ENCODE assay signal across 8 cellular contexts in the genomic region with DNA sequence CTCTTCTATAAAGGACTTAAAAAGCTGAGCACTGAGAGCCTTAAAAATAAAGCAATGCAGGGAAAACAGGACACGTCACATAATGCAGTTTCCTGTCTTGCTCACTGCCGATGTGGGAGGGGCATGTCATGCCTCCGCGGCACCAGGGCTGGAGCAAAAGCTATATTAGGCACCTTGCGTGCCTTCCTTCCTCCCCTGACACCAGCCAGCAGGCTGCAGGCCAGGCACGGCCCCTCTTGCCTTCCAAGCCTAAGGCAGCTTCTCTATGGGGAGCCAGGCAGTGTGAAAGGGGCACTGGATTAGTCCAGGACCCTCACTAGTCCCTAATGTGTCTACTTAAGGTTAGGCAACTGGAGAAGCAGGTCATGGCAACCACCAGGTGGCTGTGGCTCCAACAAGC. TPM values are rescaled to one million over a fixed set of nuclear protein-coding genes. Genes with fewer than 3 reads are reported as not detected.
A peak's percentile ranks its signal among the peaks of the same experiment; 100 is the strongest.
DNase-seq lines count a peak whose midpoint lies in the region; ATAC-seq and TF ChIP-seq lines count a peak whose summit lies in the region.

No MANE protein-coding gene starts in this region.

- no peaks in the 10 kb centered on the region for H3K36me3 ChIP-seq in heart left ventricle

- H3K9me3 ChIP-seq in heart left ventricle = no peaks in the 10 kb centered on the region

- no peaks in the 10 kb centered on the region for H3K27me3 ChIP-seq in heart left ventricle

- intact Hi-C loops in heart left ventricle (cut with DNase I) = loop anchor here in 2 of 10 donors (10.0 kb wide), 2 partner anchors 59 to 219 kb away; partner anchors contain the start of gene KDM3A (in 1 of the 2)

- ATAC-seq in GM19043 (IDR thresholded peaks at IDR 0.05; ENCODE audit: low read depth, unreplicated experiment) (peak; percentile 79), HG03565 (IDR thresholded peaks at IDR 0.05; ENCODE audit: unreplicated experiment) (peak; percentile 67), heart left ventricle (peak; percentile 79 to 90 (median 85))

- peaks cover 11 to 58% (median 45%) of the 10 kb centered on the region in 12 donors for H3K4me1 ChIP-seq in heart left ventricle

- TF ChIP-seq CTCF in heart left ventricle (IDR thresholded peaks at IDR 0.05) = peak in 3 of 12 donors; percentile 10 to 44 (median 27)

- 6 to 25% (median 13%) methylated on average over 6 of the region's 6 CpGs for WGBS in heart left ventricle, 4 donors

- peak overlapping the region in 6 of 12 donors; percentile 0 to 25 (median 12) for H3K4me3 ChIP-seq in heart left ventricle

- peak overlapping the region; percentile 53 to 92 (median 84) for H3K27ac ChIP-seq in heart left ventricle

- DNase-seq in activated T-cell treated with anti-CD3 and anti-CD28 coated beads for 24 hours (ENCODE audit: low read depth) (peak; percentile 38), heart left ventricle (peak; percentile 80 to 90 (median 86)), DMS79 (lab: John Stamatoyannopoulos, UW) (no peak), NCI-H2227 treated with DMSO at 0.1 percent for 48 hours (lab: John Stamatoyannopoulos, UW) (no peak)
- DNase-seq in stimulated activated CD4-positive, alpha-beta T cell treated with anti-CD3 and anti-CD28 coated beads, TNF-alpha, amount 100 ng/mL, for 4 hours (ENCODE audit: low read depth in 3 of 3) = peak in 2 of 3 experiments; percentile 21 to 35
- DNase-seq in effector CD4-positive, alpha-beta T cell = no peak

- TF ChIP-seq POLR2A in heart left ventricle (IDR thresholded peaks at IDR 0.05) = no peak

RNA-seq across cellular contexts. Expression of gene MRPL35, which starts 26.3 kb away (rescaled TPM):
- total RNA-seq in heart left ventricle = 100 to 1,000 TPM in 3 of 9 donors, 10 to 100 TPM in 6; 32.8 to 159 (median 79.3) TPM
- 10 to 100 TPM; 51.6 to 90.5 TPM for polyA plus RNA-seq in heart left ventricle

RNA-seq across cellular contexts. Expression of gene IMMT, which starts 30.3 kb away (rescaled TPM):
- total RNA-seq in heart left ventricle = 100 to 1,000 TPM; 180 to 315 (median 231) TPM
- 100 to 1,000 TPM in 1 of 2 donors, 10 to 100 TPM in 1; 62.0 to 169 TPM for polyA plus RNA-seq in heart left ventricle

Comparison
In these comparisons a context has a peak if more than half of its experiments do, and no peak if none do; other contexts are left out.
1. DNase-seq: peak in activated T-cell treated with anti-CD3 and anti-CD28 coated beads for 24 hours (single experiment), heart left ventricle (5 of 5) and stimulated activated CD4-positive, alpha-beta T cell treated with anti-CD3 and anti-CD28 coated beads, TNF-alpha, amount 100 ng/mL, for 4 hours (2 of 3); none in DMS79 (single experiment), NCI-H2227 treated with DMSO at 0.1 percent for 48 hours (single experiment) and effector CD4-positive, alpha-beta T cell (single experiment).
2. Peak in every context shown above with its lines, with median percentiles within 50 percentile points of each other: ATAC-seq.